1 cellular context compared by ENCODE assay signal in genomic region chr2:37631698-37632097, GRCh38.
A peak's percentile ranks its signal among the peaks of the same experiment; 100 is the strongest.
TF ChIP-seq lines count a peak whose summit lies in the region.

No MANE protein-coding gene starts in this region.

TF ChIP-seq in HEK293, 187 proteins besides CTCF, POLR2A, EP300 and RAD21 (continued from another document and continues in another):
- peak; percentile 82 for TF ChIP-seq ZNF366 (tag by site-specific recombination; conservative IDR thresholded peaks at IDR 0.05)
- no peak for TF ChIP-seq ZNF837 (tag by site-specific recombination; IDR thresholded peaks at IDR 0.05)
- no peak for TF ChIP-seq ZNF426 (tag by site-specific recombination; IDR thresholded peaks at IDR 0.05)
- no peak for TF ChIP-seq ZSCAN23 (tag by site-specific recombination; IDR thresholded peaks at IDR 0.05)
- no peak for TF ChIP-seq ZNF548 (tag by site-specific recombination; IDR thresholded peaks at IDR 0.05)
- TF ChIP-seq ZBTB21 (tag by site-specific recombination; IDR thresholded peaks at IDR 0.05): peak; percentile 90
- no peak for TF ChIP-seq ZBTB7A (tag by site-specific recombination; IDR thresholded peaks at IDR 0.05; ENCODE audit: low read depth)
- TF ChIP-seq ZXDB (tag by site-specific recombination; IDR thresholded peaks at IDR 0.05): no peak; the same call in 1 of the 2 replicates
- peak; percentile 87 for TF ChIP-seq TSHZ1 (tag by site-specific recombination; IDR thresholded peaks at IDR 0.05; ENCODE audit: borderline replicate concordance)
- TF ChIP-seq ZNF777 (tag by site-specific recombination; IDR thresholded peaks at IDR 0.05; ENCODE audit: borderline replicate concordance): no peak
- peak; percentile 93 for TF ChIP-seq WT1 (tag by site-specific recombination; IDR thresholded peaks at IDR 0.05)
- TF ChIP-seq, protein P1, sequence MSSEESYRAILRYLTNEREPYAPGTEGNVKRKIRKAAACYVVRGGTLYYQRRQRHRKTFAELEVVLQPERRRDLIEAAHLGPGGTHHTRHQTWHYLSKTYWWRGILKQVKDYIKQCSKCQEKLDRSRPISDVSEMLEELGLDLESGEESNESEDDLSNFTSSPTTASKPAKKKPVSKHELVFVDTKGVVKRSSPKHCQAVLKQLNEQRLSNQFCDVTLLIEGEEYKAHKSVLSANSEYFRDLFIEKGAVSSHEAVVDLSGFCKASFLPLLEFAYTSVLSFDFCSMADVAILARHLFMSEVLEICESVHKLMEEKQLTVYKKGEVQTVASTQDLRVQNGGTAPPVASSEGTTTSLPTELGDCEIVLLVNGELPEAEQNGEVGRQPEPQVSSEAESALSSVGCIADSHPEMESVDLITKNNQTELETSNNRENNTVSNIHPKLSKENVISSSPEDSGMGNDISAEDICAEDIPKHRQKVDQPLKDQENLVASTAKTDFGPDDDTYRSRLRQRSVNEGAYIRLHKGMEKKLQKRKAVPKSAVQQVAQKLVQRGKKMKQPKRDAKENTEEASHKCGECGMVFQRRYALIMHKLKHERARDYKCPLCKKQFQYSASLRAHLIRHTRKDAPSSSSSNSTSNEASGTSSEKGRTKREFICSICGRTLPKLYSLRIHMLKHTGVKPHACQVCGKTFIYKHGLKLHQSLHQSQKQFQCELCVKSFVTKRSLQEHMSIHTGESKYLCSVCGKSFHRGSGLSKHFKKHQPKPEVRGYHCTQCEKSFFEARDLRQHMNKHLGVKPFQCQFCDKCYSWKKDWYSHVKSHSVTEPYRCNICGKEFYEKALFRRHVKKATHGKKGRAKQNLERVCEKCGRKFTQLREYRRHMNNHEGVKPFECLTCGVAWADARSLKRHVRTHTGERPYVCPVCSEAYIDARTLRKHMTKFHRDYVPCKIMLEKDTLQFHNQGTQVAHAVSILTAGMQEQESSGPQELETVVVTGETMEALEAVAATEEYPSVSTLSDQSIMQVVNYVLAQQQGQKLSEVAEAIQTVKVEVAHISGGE (tag by site-specific recombination; conservative IDR thresholded peaks at IDR 0.05; ENCODE audit: low read depth): no peak
- no peak for TF ChIP-seq ZNF423 (tag by site-specific recombination; IDR thresholded peaks at IDR 0.05)
- no peak for TF ChIP-seq ZNF530 (tag by site-specific recombination; IDR thresholded peaks at IDR 0.05; ENCODE audit: low read depth)
- TF ChIP-seq ZBTB49 (tag by site-specific recombination; IDR thresholded peaks at IDR 0.05; ENCODE audit: low read depth): no peak
- no peak for TF ChIP-seq EGR2 (tag by site-specific recombination; IDR thresholded peaks at IDR 0.05; ENCODE audit: low read depth)
- TF ChIP-seq ZNF132 (tag by site-specific recombination; IDR thresholded peaks at IDR 0.05; ENCODE audit: borderline replicate concordance): no peak
- no peak for TF ChIP-seq ZNF792 (tag by site-specific recombination; IDR thresholded peaks at IDR 0.05)
- no peak for TF ChIP-seq ZNF433 (tag by site-specific recombination; IDR thresholded peaks at IDR 0.05; ENCODE audit: low read depth)
- TF ChIP-seq ZNF654 (tag by site-specific recombination; IDR thresholded peaks at IDR 0.05; ENCODE audit: low read depth): no peak
- TF ChIP-seq, protein P2, sequence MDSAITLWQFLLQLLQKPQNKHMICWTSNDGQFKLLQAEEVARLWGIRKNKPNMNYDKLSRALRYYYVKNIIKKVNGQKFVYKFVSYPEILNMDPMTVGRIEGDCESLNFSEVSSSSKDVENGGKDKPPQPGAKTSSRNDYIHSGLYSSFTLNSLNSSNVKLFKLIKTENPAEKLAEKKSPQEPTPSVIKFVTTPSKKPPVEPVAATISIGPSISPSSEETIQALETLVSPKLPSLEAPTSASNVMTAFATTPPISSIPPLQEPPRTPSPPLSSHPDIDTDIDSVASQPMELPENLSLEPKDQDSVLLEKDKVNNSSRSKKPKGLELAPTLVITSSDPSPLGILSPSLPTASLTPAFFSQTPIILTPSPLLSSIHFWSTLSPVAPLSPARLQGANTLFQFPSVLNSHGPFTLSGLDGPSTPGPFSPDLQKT (IDR thresholded peaks at IDR 0.05; ENCODE audit: borderline replicate concordance, low read depth, low read length): no peak
- no peak for TF ChIP-seq ZNF19 (tag by site-specific recombination; IDR thresholded peaks at IDR 0.05; ENCODE audit: low read depth)
- no peak for TF ChIP-seq GLI2 (tag by site-specific recombination; IDR thresholded peaks at IDR 0.05; ENCODE audit: borderline replicate concordance, low read depth)
- TF ChIP-seq GLIS1 (tag by site-specific recombination; IDR thresholded peaks at IDR 0.05): peak; percentile 62
- TF ChIP-seq ZNF175 (tag by site-specific recombination; IDR thresholded peaks at IDR 0.05): no peak
- TF ChIP-seq ZNF626 (tag by site-specific recombination; IDR thresholded peaks at IDR 0.05): no peak
- TF ChIP-seq ZNF341 (tag by site-specific recombination; IDR thresholded peaks at IDR 0.05; ENCODE audit: low read depth): no peak
- no peak for TF ChIP-seq ZNF560 (tag by site-specific recombination; IDR thresholded peaks at IDR 0.05; ENCODE audit: borderline replicate concordance)
- TF ChIP-seq ZNF169 (tag by site-specific recombination; IDR thresholded peaks at IDR 0.05): no peak
- 0 out of 2 replicates have a peak, but pooled peaks have one; percentile 31 for TF ChIP-seq KLF10 (tag by site-specific recombination; IDR thresholded peaks at IDR 0.05)
- no peak for TF ChIP-seq ZBTB20 (tag by site-specific recombination; IDR thresholded peaks at IDR 0.05)
- TF ChIP-seq ZNF707 (tag by site-specific recombination; IDR thresholded peaks at IDR 0.05): no peak
- TF ChIP-seq SALL2 (tag by site-specific recombination; IDR thresholded peaks at IDR 0.05; ENCODE audit: borderline replicate concordance): no peak
- peak; percentile 94 for TF ChIP-seq OSR2 (tag by site-specific recombination; IDR thresholded peaks at IDR 0.05)
- no peak for TF ChIP-seq ZNF785 (tag by site-specific recombination; IDR thresholded peaks at IDR 0.05)
- no peak for TF ChIP-seq ZNF558 (tag by site-specific recombination; IDR thresholded peaks at IDR 0.05)
- TF ChIP-seq, protein P3, sequence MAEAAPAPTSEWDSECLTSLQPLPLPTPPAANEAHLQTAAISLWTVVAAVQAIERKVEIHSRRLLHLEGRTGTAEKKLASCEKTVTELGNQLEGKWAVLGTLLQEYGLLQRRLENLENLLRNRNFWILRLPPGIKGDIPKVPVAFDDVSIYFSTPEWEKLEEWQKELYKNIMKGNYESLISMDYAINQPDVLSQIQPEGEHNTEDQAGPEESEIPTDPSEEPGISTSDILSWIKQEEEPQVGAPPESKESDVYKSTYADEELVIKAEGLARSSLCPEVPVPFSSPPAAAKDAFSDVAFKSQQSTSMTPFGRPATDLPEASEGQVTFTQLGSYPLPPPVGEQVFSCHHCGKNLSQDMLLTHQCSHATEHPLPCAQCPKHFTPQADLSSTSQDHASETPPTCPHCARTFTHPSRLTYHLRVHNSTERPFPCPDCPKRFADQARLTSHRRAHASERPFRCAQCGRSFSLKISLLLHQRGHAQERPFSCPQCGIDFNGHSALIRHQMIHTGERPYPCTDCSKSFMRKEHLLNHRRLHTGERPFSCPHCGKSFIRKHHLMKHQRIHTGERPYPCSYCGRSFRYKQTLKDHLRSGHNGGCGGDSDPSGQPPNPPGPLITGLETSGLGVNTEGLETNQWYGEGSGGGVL (tag by site-specific recombination; IDR thresholded peaks at IDR 0.05): peak; percentile 27; the same call in 1 of the 2 replicates
- no peak for TF ChIP-seq ZBTB48 (tag by site-specific recombination; IDR thresholded peaks at IDR 0.05)
- TF ChIP-seq, protein P4, sequence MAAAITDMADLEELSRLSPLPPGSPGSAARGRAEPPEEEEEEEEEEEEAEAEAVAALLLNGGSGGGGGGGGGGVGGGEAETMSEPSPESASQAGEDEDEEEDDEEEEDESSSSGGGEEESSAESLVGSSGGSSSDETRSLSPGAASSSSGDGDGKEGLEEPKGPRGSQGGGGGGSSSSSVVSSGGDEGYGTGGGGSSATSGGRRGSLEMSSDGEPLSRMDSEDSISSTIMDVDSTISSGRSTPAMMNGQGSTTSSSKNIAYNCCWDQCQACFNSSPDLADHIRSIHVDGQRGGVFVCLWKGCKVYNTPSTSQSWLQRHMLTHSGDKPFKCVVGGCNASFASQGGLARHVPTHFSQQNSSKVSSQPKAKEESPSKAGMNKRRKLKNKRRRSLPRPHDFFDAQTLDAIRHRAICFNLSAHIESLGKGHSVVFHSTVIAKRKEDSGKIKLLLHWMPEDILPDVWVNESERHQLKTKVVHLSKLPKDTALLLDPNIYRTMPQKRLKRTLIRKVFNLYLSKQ (tag by site-specific recombination; IDR thresholded peaks at IDR 0.05; ENCODE audit: borderline replicate concordance): no peak
- TF ChIP-seq, protein P5, sequence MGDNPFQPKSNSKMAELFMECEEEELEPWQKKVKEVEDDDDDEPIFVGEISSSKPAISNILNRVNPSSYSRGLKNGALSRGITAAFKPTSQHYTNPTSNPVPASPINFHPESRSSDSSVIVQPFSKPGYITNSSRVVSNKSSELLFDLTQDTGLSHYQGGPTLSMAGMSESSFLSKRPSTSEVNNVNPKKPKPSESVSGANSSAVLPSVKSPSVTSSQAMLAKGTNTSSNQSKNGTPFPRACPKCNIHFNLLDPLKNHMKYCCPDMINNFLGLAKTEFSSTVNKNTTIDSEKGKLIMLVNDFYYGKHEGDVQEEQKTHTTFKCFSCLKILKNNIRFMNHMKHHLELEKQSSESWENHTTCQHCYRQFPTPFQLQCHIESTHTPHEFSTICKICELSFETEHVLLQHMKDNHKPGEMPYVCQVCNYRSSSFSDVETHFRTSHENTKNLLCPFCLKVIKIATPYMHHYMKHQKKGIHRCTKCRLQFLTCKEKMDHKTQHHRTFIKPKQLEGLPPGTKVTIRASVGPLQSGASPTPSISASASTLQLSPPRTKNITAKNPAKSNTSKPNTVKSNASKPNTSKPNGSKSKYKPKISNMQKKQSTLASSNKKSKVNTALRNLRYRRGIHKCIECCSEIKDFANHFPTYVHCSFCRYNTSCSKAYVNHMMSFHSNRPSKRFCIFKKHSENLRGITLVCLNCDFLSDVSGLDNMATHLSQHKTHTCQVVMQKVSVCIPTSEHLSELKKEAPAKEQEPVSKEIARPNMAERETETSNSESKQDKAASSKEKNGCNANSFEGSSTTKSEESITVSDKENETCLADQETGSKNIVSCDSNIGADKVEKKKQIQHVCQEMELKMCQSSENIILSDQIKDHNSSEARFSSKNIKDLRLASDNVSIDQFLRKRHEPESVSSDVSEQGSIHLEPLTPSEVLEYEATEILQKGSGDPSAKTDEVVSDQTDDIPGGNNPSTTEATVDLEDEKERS (tag by site-specific recombination; IDR thresholded peaks at IDR 0.05): no peak
- TF ChIP-seq ZNF555 (tag by site-specific recombination; conservative IDR thresholded peaks at IDR 0.05): no peak
- no peak for TF ChIP-seq YY1 (tag by site-specific recombination; IDR thresholded peaks at IDR 0.05)
- no peak for TF ChIP-seq ZNF184 (tag by site-specific recombination; IDR thresholded peaks at IDR 0.05)
- 0 out of 2 replicates have a peak, but pooled peaks have one; percentile 47 for TF ChIP-seq BCL6B (tag by site-specific recombination; IDR thresholded peaks at IDR 0.05)
- TF ChIP-seq HOXD13 (CRISPR knock-in tag; IDR thresholded peaks at IDR 0.05; ENCODE audit: borderline replicate concordance): no peak
- TF ChIP-seq ZNF311 (tag by site-specific recombination; IDR thresholded peaks at IDR 0.05; ENCODE audit: borderline replicate concordance): no peak
- no peak for TF ChIP-seq ZNF16 (tag by site-specific recombination; IDR thresholded peaks at IDR 0.05; ENCODE audit: low read depth)
- TF ChIP-seq GLI4 (tag by site-specific recombination; IDR thresholded peaks at IDR 0.05): no peak
